33 cellular contexts compared by ENCODE assay signal in the genomic region with DNA sequence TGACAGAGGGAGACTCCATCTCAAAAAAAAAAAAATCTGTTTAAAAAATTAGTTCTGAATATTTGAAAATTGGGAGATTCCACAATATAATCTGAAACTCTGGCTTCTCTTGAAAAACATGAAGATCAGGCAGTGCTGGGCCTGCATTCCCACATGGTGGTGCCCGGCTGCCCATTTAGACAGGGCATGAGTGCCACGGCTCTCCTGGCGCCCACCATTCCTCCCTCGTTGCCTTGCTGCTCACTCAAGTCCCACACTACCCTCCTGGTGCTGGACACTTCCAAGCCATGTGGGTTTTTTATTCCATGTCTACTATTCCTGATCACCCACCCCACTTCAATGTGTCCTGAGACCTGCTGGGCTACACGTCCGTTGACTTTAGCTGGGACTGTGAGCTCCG. TPM values are rescaled to one million over a fixed set of nuclear protein-coding genes. Genes with fewer than 3 reads are reported as not detected.
"Had no signal": no experiment of that assay in that cellular context is flagged by ENCODE, and none has a peak within 500 bp of the region (broad histone marks: within the 10 kb centered on the region; RNA-seq: fewer than 3 reads in every experiment).

No MANE protein-coding gene starts in this region.

- H3K36me3 Mint-ChIP-seq: activated naive CD4-positive, alpha-beta T cell treated with anti-CD3 and anti-CD28 coated beads, Interleukin-2, amount 50 U/mL, for 24 hours; activated naive CD8-positive, alpha-beta T cell treated with anti-CD3 and anti-CD28 coated beads for 36 hours had no signal

- H3K27me3 ChIP-seq: adrenal gland, esophagus muscularis mucosa, foreskin keratinocyte, gastrocnemius medialis had no signal

- H3K27ac ChIP-seq: adrenal gland, esophagus muscularis mucosa, foreskin keratinocyte, gastrocnemius medialis, WERI-Rb-1 had no signal

- H3K27ac Mint-ChIP-seq: activated B cell treated with CpG ODN at 0.5 μM for 24 hours; activated CD8-positive, alpha-beta T cell treated with anti-CD3 and anti-CD28 coated beads for 36 hours; activated naive CD4-positive, alpha-beta T cell treated with anti-CD3 and anti-CD28 coated beads for 36 hours; activated naive CD4-positive, alpha-beta T cell treated with anti-CD3 and anti-CD28 coated beads, Interleukin-2, amount 50 U/mL, for 24 hours; activated naive CD8-positive, alpha-beta T cell treated with anti-CD3 and anti-CD28 coated beads for 36 hours; activated naive CD8-positive, alpha-beta T cell treated with anti-CD3 and anti-CD28 coated beads, Interleukin-2, amount 50 U/mL, for 24 hours; activated T-helper 17 cell treated with anti-CD3 and anti-CD28 coated beads, Interleukin-2, amount 50 U/mL, for 72 hours; effector memory CD8-positive, alpha-beta T cell; T-helper 17 cell; T-helper 2 cell treated with Interferon-gamma antibody and Interleukin-4, amounts not matched to agents 5 μg/mL and 100 μg/mL, for 36 hours had no signal

- H3K36me3 ChIP-seq: adrenal gland, esophagus muscularis mucosa, gastrocnemius medialis, WERI-Rb-1 had no signal

- H3K9me3 Mint-ChIP-seq: activated B cell treated with CpG ODN at 0.5 μM for 24 hours; activated CD8-positive, alpha-beta T cell treated with anti-CD3 and anti-CD28 coated beads for 36 hours; activated naive CD4-positive, alpha-beta T cell treated with anti-CD3 and anti-CD28 coated beads for 36 hours; activated naive CD4-positive, alpha-beta T cell treated with anti-CD3 and anti-CD28 coated beads, Interleukin-2, amount 50 U/mL, for 24 hours; activated naive CD8-positive, alpha-beta T cell treated with anti-CD3 and anti-CD28 coated beads for 36 hours; activated naive CD8-positive, alpha-beta T cell treated with anti-CD3 and anti-CD28 coated beads, Interleukin-2, amount 50 U/mL, for 24 hours; activated T-cell treated with anti-CD3 and anti-CD28 coated beads, Interleukin-2, amount 50 U/mL, for 4 hours; activated T-helper 17 cell treated with anti-CD3 and anti-CD28 coated beads, Interleukin-2, amount 50 U/mL, for 72 hours; effector memory CD8-positive, alpha-beta T cell; T-helper 2 cell treated with Interferon-gamma antibody and Interleukin-4, amounts not matched to agents 5 μg/mL and 100 μg/mL, for 36 hours had no signal

- ATAC-seq: activated CD4-positive, CD25-positive, alpha-beta regulatory T cell treated with anti-CD3 and anti-CD28 coated beads, Interleukin-2, amount 50 U/mL, for 24 hours; activated CD8-positive, alpha-beta T cell treated with anti-CD3 and anti-CD28 coated beads for 36 hours; activated naive CD8-positive, alpha-beta T cell treated with anti-CD3 and anti-CD28 coated beads, Interleukin-2, amount 50 U/mL, for 24 hours; activated T-cell treated with anti-CD3 and anti-CD28 coated beads, Interleukin-2, amount 50 U/mL, for 4 hours; activated T-helper 17 cell treated with anti-CD3 and anti-CD28 coated beads, Interleukin-2, amount 50 U/mL, for 72 hours; effector memory CD8-positive, alpha-beta T cell; foreskin keratinocyte; gastrocnemius medialis; T-helper 17 cell had no signal

- DNase-seq: activated B cell treated with CpG ODN at 0.5 μM for 24 hours; activated CD4-positive, alpha-beta T cell treated with anti-CD3 and anti-CD28 coated beads for 48 hours; activated CD4-positive, alpha-beta T cell treated with anti-CD3 and anti-CD28 coated beads, Interleukin-2, amount 50 U/mL, for 1 hour; activated CD4-positive, alpha-beta T cell treated with anti-CD3 and anti-CD28 coated beads, Interleukin-2, amount 50 U/mL, for 48 hours; activated CD8-positive, alpha-beta memory T cell treated with anti-CD3 and anti-CD28 coated beads for 24 hours; activated CD8-positive, alpha-beta T cell treated with anti-CD3 and anti-CD28 coated beads for 36 hours; activated effector memory CD4-positive, alpha-beta T cell treated with anti-CD3 and anti-CD28 coated beads, Interleukin-2, amount 50 U/mL, for 16 hours; activated naive CD4-positive, alpha-beta T cell treated with anti-CD3 and anti-CD28 coated beads for 36 hours; activated naive CD8-positive, alpha-beta T cell treated with anti-CD3 and anti-CD28 coated beads for 36 hours; activated naive CD8-positive, alpha-beta T cell treated with anti-CD3 and anti-CD28 coated beads, Interleukin-2, amount 50 U/mL, for 24 hours; activated T-cell treated with anti-CD3 and anti-CD28 coated beads, Interleukin-2, amount 50 U/mL, for 4 hours; adrenal gland; amygdala; caudate nucleus; cortex of kidney; dermis blood vessel endothelial cell; effector CD4-positive, alpha-beta T cell; effector memory CD8-positive, alpha-beta T cell; erythroblast; foreskin keratinocyte; gastrocnemius medialis; glutamatergic neuron; T-helper 1 cell; T-helper 17 cell; T1000; WERI-Rb-1 had no signal

- H3K4me1 Mint-ChIP-seq: activated B cell treated with CpG ODN at 0.5 μM for 24 hours; activated naive CD4-positive, alpha-beta T cell treated with anti-CD3 and anti-CD28 coated beads, Interleukin-2, amount 50 U/mL, for 24 hours; activated naive CD8-positive, alpha-beta T cell treated with anti-CD3 and anti-CD28 coated beads for 36 hours; activated naive CD8-positive, alpha-beta T cell treated with anti-CD3 and anti-CD28 coated beads, Interleukin-2, amount 50 U/mL, for 24 hours; activated T-helper 17 cell treated with anti-CD3 and anti-CD28 coated beads, Interleukin-2, amount 50 U/mL, for 72 hours; T-helper 17 cell had no signal

- H3K4me3 ChIP-seq: adrenal gland, esophagus muscularis mucosa, gastrocnemius medialis had no signal

- H3K9me3 ChIP-seq: adrenal gland, esophagus muscularis mucosa, gastrocnemius medialis had no signal

- H3K27me3 Mint-ChIP-seq: activated CD8-positive, alpha-beta T cell treated with anti-CD3 and anti-CD28 coated beads for 36 hours; activated naive CD8-positive, alpha-beta T cell treated with anti-CD3 and anti-CD28 coated beads, Interleukin-2, amount 50 U/mL, for 24 hours had no signal

- H3K4me3 Mint-ChIP-seq: activated B cell treated with CpG ODN at 0.5 μM for 24 hours; activated CD8-positive, alpha-beta T cell treated with anti-CD3 and anti-CD28 coated beads for 36 hours; activated naive CD4-positive, alpha-beta T cell treated with anti-CD3 and anti-CD28 coated beads for 36 hours; activated naive CD4-positive, alpha-beta T cell treated with anti-CD3 and anti-CD28 coated beads, Interleukin-2, amount 50 U/mL, for 24 hours; activated naive CD8-positive, alpha-beta T cell treated with anti-CD3 and anti-CD28 coated beads for 36 hours; activated naive CD8-positive, alpha-beta T cell treated with anti-CD3 and anti-CD28 coated beads, Interleukin-2, amount 50 U/mL, for 24 hours; activated T-cell treated with anti-CD3 and anti-CD28 coated beads, Interleukin-2, amount 50 U/mL, for 4 hours; activated T-helper 17 cell treated with anti-CD3 and anti-CD28 coated beads, Interleukin-2, amount 50 U/mL, for 72 hours; effector memory CD8-positive, alpha-beta T cell; T-helper 17 cell; T-helper 2 cell treated with Interferon-gamma antibody and Interleukin-4, amounts not matched to agents 5 μg/mL and 100 μg/mL, for 36 hours had no signal

RNA-seq across cellular contexts. Expression of gene MYOM3, which starts 10.8 kb away (rescaled TPM):
- total RNA-seq: activated B cell treated with CpG ODN at 0.5 μM for 24 hours; activated CD8-positive, alpha-beta T cell treated with anti-CD3 and anti-CD28 coated beads for 36 hours; activated naive CD4-positive, alpha-beta T cell treated with anti-CD3 and anti-CD28 coated beads for 36 hours; activated naive CD8-positive, alpha-beta T cell treated with anti-CD3 and anti-CD28 coated beads for 36 hours; activated T-cell treated with anti-CD3 and anti-CD28 coated beads, Interleukin-2, amount 50 U/mL, for 4 hours; activated T-helper 17 cell treated with anti-CD3 and anti-CD28 coated beads, Interleukin-2, amount 50 U/mL, for 72 hours; dermis blood vessel endothelial cell; T-helper 17 cell had no signal

RNA-seq across cellular contexts. Expression of gene IL22RA1, which starts 20.2 kb away (rescaled TPM):
- total RNA-seq: activated CD8-positive, alpha-beta T cell treated with anti-CD3 and anti-CD28 coated beads for 36 hours; activated naive CD4-positive, alpha-beta T cell treated with anti-CD3 and anti-CD28 coated beads for 36 hours; activated naive CD8-positive, alpha-beta T cell treated with anti-CD3 and anti-CD28 coated beads for 36 hours; activated T-helper 17 cell treated with anti-CD3 and anti-CD28 coated beads, Interleukin-2, amount 50 U/mL, for 72 hours; astrocyte; chondrocyte; dermis blood vessel endothelial cell; T-helper 17 cell had no signal
